In the genomic region with DNA sequence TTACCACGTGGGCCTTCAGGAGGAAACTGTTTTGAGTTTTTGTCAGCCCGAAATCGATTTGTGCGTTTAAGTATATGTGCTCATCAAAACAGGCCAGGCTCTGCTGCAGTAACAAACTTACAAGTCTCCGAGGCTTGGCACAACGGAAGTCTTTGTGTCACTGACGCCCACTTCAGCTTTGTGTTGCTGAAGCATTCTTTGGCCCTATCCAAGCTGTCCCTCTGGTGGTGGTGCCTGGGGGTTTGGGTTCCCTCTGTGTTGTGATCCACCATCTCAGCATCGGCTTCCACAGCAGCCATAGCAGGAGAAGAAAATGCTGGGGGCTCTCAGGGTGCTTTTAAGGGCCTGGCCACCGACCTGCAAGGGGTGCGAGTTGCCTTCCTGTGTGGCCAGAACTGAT, we compare ENCODE assay signal across 16 cellular contexts.
DNase-seq lines count a peak whose midpoint lies in the region; ATAC-seq, FAIRE-seq and TF ChIP-seq lines count a peak whose summit lies in the region.
"Had no signal": no experiment of that assay in that cellular context is flagged by ENCODE, and none has a peak within 500 bp of the region (broad histone marks: within the 10 kb centered on the region; RNA-seq: fewer than 3 reads in every experiment).

No MANE protein-coding gene starts in this region.

- H3F3A ChIP-seq in GM23338 (replicated peaks; ENCODE audit: low read depth): no peaks in the 10 kb centered on the region

- no peak for FAIRE-seq in H1 (lab: Jason Lieb, UNC)
- FAIRE-seq: A204.1, G401.6, GM12891, GM19239 had no signal

- no peak overlapping the region for H2BK15ac ChIP-seq in H1 (ENCODE audit: low read length)

- no peak overlapping the region for H3K4me3 Mint-ChIP-seq in GM23338
- H3K4me3 Mint-ChIP-seq in WTC11: no peak overlapping the region
- no peak overlapping the region for H3K4me3 Mint-ChIP-seq in progenitor cell of endocrine pancreas (ENCODE audit: low read depth)
- H3K4me3 Mint-ChIP-seq: B cell; CD4-positive, alpha-beta memory T cell; IgD-negative memory B cell had no signal

- H3K27ac ChIP-seq in GM23338 (ENCODE audit: low read depth) (no peak overlapping the region), H1 (ENCODE audit: low read depth, low read length) (no peak overlapping the region)

- no peak overlapping the region for H2BK5ac ChIP-seq in H1 (ENCODE audit: low read depth, low read length)

- no peak overlapping the region for H2BK12ac ChIP-seq in H1 (ENCODE audit: low read depth, low read length)

- H3K4me1 ChIP-seq in GM23338 (ENCODE audit: insufficient read depth): peaks cover 8% of the 10 kb centered on the region
- peaks cover 0 to 8% (median 3%) of the 10 kb centered on the region in 4 experiments; a peak in 4 of 7 replicates for H3K4me1 ChIP-seq in H1 (replicated peaks in 1 of 4; ENCODE audit: control insufficient read depth in 3 of 4, insufficient read depth in 4 of 4, low read length in 3 of 4)
- H3K4me1 ChIP-seq: HAP-1 had no signal

- H2AK5ac ChIP-seq in H1 (ENCODE audit: low read depth, low read length): no peak overlapping the region

- H3K9ac ChIP-seq in H1 (replicated peaks in 1 of 4; ENCODE audit: extremely low read depth in 1 of 4, low read depth in 3 of 4, low read length in 3 of 4): no peak overlapping the region

- no peaks in the 10 kb centered on the region for H3K9me3 ChIP-seq in H1 (ENCODE audit: insufficient read depth in 2 of 2, low read depth in 1 of 2, low read length in 1 of 2)
- H3K9me3 ChIP-seq: HAP-1 had no signal

- no peaks in the 10 kb centered on the region for H4K20me1 ChIP-seq in GM23338 (replicated peaks; ENCODE audit: insufficient read depth)
- H4K20me1 ChIP-seq in H1 (replicated peaks in 1 of 2; ENCODE audit: control insufficient read depth in 1 of 2, insufficient read depth in 2 of 2, low read length in 2 of 2): peaks cover 0 to 2% of the 10 kb centered on the region in 2 experiments

- no peak overlapping the region for H3K14ac ChIP-seq in H1 (ENCODE audit: insufficient read length)

- no peak overlapping the region for H4K8ac ChIP-seq in H1 (ENCODE audit: extremely low read depth, insufficient read depth, low read length)

- H3K27ac Mint-ChIP-seq in GM23338 (no peak overlapping the region), WTC11 (no peak overlapping the region), progenitor cell of endocrine pancreas (peak overlapping the region; percentile 20)
- H3K27ac Mint-ChIP-seq: B cell, IgD-negative memory B cell had no signal

- no peak overlapping the region for H3K18ac ChIP-seq in H1 (ENCODE audit: extremely low read depth, low read length)

- H3K27me3 Mint-ChIP-seq in GM23338 (ENCODE audit: insufficient read depth, low read depth, poor library complexity) (peaks cover 6% of the 10 kb centered on the region), WTC11 (ENCODE audit: low read depth) (no peaks in the 10 kb centered on the region), progenitor cell of endocrine pancreas (no peaks in the 10 kb centered on the region)
- H3K27me3 Mint-ChIP-seq: B cell; CD4-positive, alpha-beta memory T cell; IgD-negative memory B cell had no signal

- H2AFZ ChIP-seq in GM23338: no peak overlapping the region
- no peak overlapping the region for H2AFZ ChIP-seq in H1 (ENCODE audit: low read length)

- H4K91ac ChIP-seq in H1 (replicated peaks; ENCODE audit: insufficient read length, low read length): no peak overlapping the region

- H3K23ac ChIP-seq in H1 (ENCODE audit: insufficient read length): no peak overlapping the region

- H3K79me1 ChIP-seq in H1 (ENCODE audit: low read depth, low read length): no peaks in the 10 kb centered on the region

- no peaks in the 10 kb centered on the region for H3K27me3 ChIP-seq in GM23338 (ENCODE audit: insufficient read depth)
- H3K27me3 ChIP-seq in H1 (replicated peaks in 1 of 4; ENCODE audit: control insufficient read depth in 3 of 4, extremely low read depth in 1 of 4, insufficient read depth in 3 of 4, low read length in 3 of 4): no peaks in the 10 kb centered on the region

- H3K9me3 Mint-ChIP-seq in GM23338 (no peaks in the 10 kb centered on the region), WTC11 (no peaks in the 10 kb centered on the region), progenitor cell of endocrine pancreas (ENCODE audit: low read depth) (no peaks in the 10 kb centered on the region)
- H3K9me3 Mint-ChIP-seq: CD4-positive, alpha-beta memory T cell; IgD-negative memory B cell had no signal

- ATAC-seq in GM23338 (peak; percentile 66), WTC11 (peak; percentile 57)

- H3K4me2 ChIP-seq in GM23338 (no peak overlapping the region), H1 (ENCODE audit: insufficient read depth in 1 of 2, low read depth in 2 of 2, low read length in 2 of 2) (no peak overlapping the region)

- H3K4me3 ChIP-seq in GM23338 (no peak overlapping the region), H1 (ENCODE audit: extremely low read depth in 1 of 4, insufficient read depth in 2 of 4, low read depth in 3 of 4, low read length in 4 of 4) (no peak overlapping the region)
- H3K4me3 ChIP-seq: HAP-1 had no signal

- H3K79me2 ChIP-seq in GM23338 (replicated peaks; ENCODE audit: insufficient read depth): no peaks in the 10 kb centered on the region
- no peaks in the 10 kb centered on the region for H3K79me2 ChIP-seq in H1 (ENCODE audit: control insufficient read depth in 1 of 2, insufficient read depth in 2 of 2, low read length in 2 of 2)

- H3K4ac ChIP-seq in H1 (replicated peaks; ENCODE audit: insufficient read length, low read depth, low read length): no peak overlapping the region

- TF ChIP-seq POLR2A in H1 (IDR thresholded peaks at IDR 0.05; ENCODE audit: control extremely low read depth in 1 of 2, low read depth in 2 of 2, low read length in 2 of 2): no peak
- TF ChIP-seq POLR2A in erythroblast (IDR thresholded peaks at IDR 0.05; ENCODE audit: low read length): no peak

- H4K5ac ChIP-seq in H1 (ENCODE audit: insufficient read length, low read depth, low read length): no peak overlapping the region

- no peak overlapping the region for H3K56ac ChIP-seq in H1 (replicated peaks; ENCODE audit: insufficient read length, low read depth, low read length)

- POLR2A ChIA-PET in WTC11 (lab: Charles Lee): no interaction called here
- POLR2A ChIA-PET in H1 (lab: Charles Lee; ENCODE audit: partially characterized antibody): interaction anchor here (0.7 kb wide), 1 partner anchor 78 kb away, joined by 3 read pairs; no protein-coding TSS in a partner anchor

- TF ChIP-seq RAD21 in H1 (IDR thresholded peaks at IDR 0.05 in 1 of 2, conservative IDR thresholded peaks at IDR 0.05 in 1 of 2; ENCODE audit: low read depth in 2 of 2, low read length in 2 of 2): peak in 1 of 2 experiments; percentile 36; a peak in 2 of 4 replicates

- 0 out of 2 replicates have a peak, but pooled peaks cover 6% of the 10 kb centered on the region for H3K36me3 ChIP-seq in GM23338 (ENCODE audit: insufficient read depth)
- peaks cover 3 to 26% (median 14%) of the 10 kb centered on the region in 4 experiments; a peak in 6 of 8 replicates for H3K36me3 ChIP-seq in H1 (ENCODE audit: control insufficient read depth in 2 of 4, insufficient read depth in 4 of 4, low read length in 3 of 4)

- no peak overlapping the region for H2BK20ac ChIP-seq in H1 (ENCODE audit: low read length)

- peaks cover 25% of the 10 kb centered on the region for H3K36me3 Mint-ChIP-seq in GM23338 (ENCODE audit: low read depth)
- H3K36me3 Mint-ChIP-seq in WTC11: peaks cover 37% of the 10 kb centered on the region
- peaks cover 38% of the 10 kb centered on the region for H3K36me3 Mint-ChIP-seq in progenitor cell of endocrine pancreas (ENCODE audit: insufficient read depth)

- 87% methylated on average over 10 of the region's 10 CpGs; no CpG with 5 or more reads in 1 of the 2 experiments for WGBS in H1 (ENCODE audit: extremely low coverage in 1 of 2, insufficient coverage in 1 of 2, insufficient read length in 1 of 2, insufficient replicate concordance in 2 of 2, low coverage in 1 of 2, low lambda C conversion rate in 2 of 2, missing lambda C conversion rate in 1 of 2), 2 experiments

- CTCF ChIA-PET in WTC11 (lab: Charles Lee) (interaction anchor here (0.9 to 1.5 kb wide), 2 partner anchors 36 to 67 kb away, joined by 3 to 10 read pairs; no protein-coding TSS in a partner anchor), H1 (lab: Charles Lee; ENCODE audit: partially characterized antibody) (interaction anchor here (0.6 to 6.9 kb wide), 7 partner anchors 16 to 74 kb away, joined by 3 to 49 read pairs (median 5); no protein-coding TSS in a partner anchor)

- H2BK120ac ChIP-seq in H1 (replicated peaks; ENCODE audit: low read depth, low read length): no peak overlapping the region

- no peaks in the 10 kb centered on the region for H3K9me2 ChIP-seq in GM23338 (ENCODE audit: insufficient read depth)

- TF ChIP-seq CTCF in GM23338 (conservative IDR thresholded peaks at IDR 0.05; ENCODE audit: low read depth in 2 of 2) (peak; percentile 19 to 25; a peak in 2 of 4 replicates), WTC11 (IDR thresholded peaks at IDR 0.05) (no peak), H1 (IDR thresholded peaks at IDR 0.05; ENCODE audit: control extremely low read depth in 1 of 3, insufficient read depth in 1 of 3, low read depth in 1 of 3, low read length in 3 of 3) (peak; percentile 13 to 30 (median 24); a peak in 2 of 4 replicates), progenitor cell of endocrine pancreas (IDR thresholded peaks at IDR 0.05; ENCODE audit: unreplicated experiment) (no peak)

- H3K4me1 Mint-ChIP-seq in GM23338: peaks cover 14% of the 10 kb centered on the region
- peaks cover 16% of the 10 kb centered on the region for H3K4me1 Mint-ChIP-seq in WTC11
- peaks cover 45% of the 10 kb centered on the region for H3K4me1 Mint-ChIP-seq in progenitor cell of endocrine pancreas (ENCODE audit: low read depth)

- TF ChIP-seq EP300 in H1 (IDR thresholded peaks at IDR 0.05; ENCODE audit: borderline replicate concordance in 1 of 2, low read depth in 2 of 2, low read length in 2 of 2): no peak

- peak; percentile 32 for DNase-seq in GM23338 (ENCODE audit: low spot score)
- no peak for DNase-seq in WTC11 (ENCODE audit: low spot score)
- no peak for DNase-seq in H1 (ENCODE audit: low read depth in 1 of 2, low spot score in 2 of 2)
- no peak for DNase-seq in progenitor cell of endocrine pancreas (ENCODE audit: low spot score, unreplicated experiment)
- DNase-seq in amniotic stem cell (lab: John Stamatoyannopoulos, UW): no peak
- no peak for DNase-seq in erythroblast (lab: John Stamatoyannopoulos, UW)
- no peak for DNase-seq in LoVo (ENCODE audit: low spot score)
- DNase-seq: CD4-positive, alpha-beta memory T cell; DMS79 had no signal

- H3K23me2 ChIP-seq in H1 (ENCODE audit: low read depth, low read length): no peaks in the 10 kb centered on the region

TF ChIP-seq in WTC11, 78 proteins besides CTCF, POLR2A, EP300 and RAD21 (continues in another document):
- TF ChIP-seq RORB (CRISPR knock-in tag; IDR thresholded peaks at IDR 0.05): no peak

TF ChIP-seq in H1, 55 proteins besides CTCF, POLR2A, EP300 and RAD21 (continues in another document):
- no peak for TF ChIP-seq BACH1 (IDR thresholded peaks at IDR 0.05; ENCODE audit: low read length)
- no peak for TF ChIP-seq CBX8 (IDR thresholded peaks at IDR 0.05; ENCODE audit: borderline replicate concordance, low read depth, low read length)
- TF ChIP-seq, protein P1, sequence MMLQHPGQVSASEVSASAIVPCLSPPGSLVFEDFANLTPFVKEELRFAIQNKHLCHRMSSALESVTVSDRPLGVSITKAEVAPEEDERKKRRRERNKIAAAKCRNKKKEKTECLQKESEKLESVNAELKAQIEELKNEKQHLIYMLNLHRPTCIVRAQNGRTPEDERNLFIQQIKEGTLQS (IDR thresholded peaks at IDR 0.05; ENCODE audit: insufficient read depth, low read depth, low read length): no peak

Comparison
In these comparisons a context has a peak if more than half of its experiments do, and no peak if none do; other contexts are left out.
1. CTCF ChIP-seq: peak in GM23338 (2 of 2) and H1 (3 of 3); none in WTC11 (single experiment) and progenitor cell of endocrine pancreas (single experiment).